ENCODE assay signal across 1 cellular context in the genomic region with DNA sequence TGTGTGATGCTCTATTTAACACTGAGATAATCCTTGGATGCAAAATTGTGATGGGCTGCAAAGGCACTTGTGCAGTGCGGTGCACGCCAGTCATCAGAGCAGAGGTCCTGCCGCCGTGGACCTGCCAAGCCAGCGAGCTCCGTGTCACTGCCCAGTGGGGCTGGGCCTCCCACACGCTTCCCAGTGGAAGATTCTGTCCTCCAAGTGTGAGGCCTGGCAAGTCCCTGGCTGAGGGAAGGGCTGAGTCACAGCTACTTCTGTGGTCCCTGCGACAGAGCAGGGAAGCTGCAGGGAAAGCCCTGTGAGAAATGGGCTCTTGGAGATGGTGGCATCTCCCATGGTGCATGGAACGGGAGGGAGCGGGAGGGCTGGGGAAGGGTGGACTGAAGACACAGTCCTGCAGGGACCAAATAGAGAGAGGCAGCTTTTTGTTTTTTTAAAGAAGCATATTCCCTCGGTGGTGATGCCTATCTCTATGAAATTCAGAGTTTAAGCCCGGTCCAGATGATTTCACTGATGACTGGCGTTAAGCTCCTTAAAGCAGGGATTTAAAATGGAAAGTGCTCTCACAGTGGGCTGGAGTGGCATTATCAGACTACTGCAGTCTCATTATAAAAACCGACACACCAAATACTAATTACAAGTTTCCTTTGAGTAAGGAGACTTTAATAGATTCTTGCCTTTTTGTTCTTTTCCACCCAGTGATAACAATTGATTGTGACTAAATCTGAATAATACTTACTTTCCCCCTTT.
TF ChIP-seq lines count a peak whose summit lies in the region.

No MANE protein-coding gene starts in this region.

TF ChIP-seq in GM23338, 12 proteins besides CTCF, POLR2A, EP300 and RAD21 (continued from another document):
- TF ChIP-seq, protein P1, sequence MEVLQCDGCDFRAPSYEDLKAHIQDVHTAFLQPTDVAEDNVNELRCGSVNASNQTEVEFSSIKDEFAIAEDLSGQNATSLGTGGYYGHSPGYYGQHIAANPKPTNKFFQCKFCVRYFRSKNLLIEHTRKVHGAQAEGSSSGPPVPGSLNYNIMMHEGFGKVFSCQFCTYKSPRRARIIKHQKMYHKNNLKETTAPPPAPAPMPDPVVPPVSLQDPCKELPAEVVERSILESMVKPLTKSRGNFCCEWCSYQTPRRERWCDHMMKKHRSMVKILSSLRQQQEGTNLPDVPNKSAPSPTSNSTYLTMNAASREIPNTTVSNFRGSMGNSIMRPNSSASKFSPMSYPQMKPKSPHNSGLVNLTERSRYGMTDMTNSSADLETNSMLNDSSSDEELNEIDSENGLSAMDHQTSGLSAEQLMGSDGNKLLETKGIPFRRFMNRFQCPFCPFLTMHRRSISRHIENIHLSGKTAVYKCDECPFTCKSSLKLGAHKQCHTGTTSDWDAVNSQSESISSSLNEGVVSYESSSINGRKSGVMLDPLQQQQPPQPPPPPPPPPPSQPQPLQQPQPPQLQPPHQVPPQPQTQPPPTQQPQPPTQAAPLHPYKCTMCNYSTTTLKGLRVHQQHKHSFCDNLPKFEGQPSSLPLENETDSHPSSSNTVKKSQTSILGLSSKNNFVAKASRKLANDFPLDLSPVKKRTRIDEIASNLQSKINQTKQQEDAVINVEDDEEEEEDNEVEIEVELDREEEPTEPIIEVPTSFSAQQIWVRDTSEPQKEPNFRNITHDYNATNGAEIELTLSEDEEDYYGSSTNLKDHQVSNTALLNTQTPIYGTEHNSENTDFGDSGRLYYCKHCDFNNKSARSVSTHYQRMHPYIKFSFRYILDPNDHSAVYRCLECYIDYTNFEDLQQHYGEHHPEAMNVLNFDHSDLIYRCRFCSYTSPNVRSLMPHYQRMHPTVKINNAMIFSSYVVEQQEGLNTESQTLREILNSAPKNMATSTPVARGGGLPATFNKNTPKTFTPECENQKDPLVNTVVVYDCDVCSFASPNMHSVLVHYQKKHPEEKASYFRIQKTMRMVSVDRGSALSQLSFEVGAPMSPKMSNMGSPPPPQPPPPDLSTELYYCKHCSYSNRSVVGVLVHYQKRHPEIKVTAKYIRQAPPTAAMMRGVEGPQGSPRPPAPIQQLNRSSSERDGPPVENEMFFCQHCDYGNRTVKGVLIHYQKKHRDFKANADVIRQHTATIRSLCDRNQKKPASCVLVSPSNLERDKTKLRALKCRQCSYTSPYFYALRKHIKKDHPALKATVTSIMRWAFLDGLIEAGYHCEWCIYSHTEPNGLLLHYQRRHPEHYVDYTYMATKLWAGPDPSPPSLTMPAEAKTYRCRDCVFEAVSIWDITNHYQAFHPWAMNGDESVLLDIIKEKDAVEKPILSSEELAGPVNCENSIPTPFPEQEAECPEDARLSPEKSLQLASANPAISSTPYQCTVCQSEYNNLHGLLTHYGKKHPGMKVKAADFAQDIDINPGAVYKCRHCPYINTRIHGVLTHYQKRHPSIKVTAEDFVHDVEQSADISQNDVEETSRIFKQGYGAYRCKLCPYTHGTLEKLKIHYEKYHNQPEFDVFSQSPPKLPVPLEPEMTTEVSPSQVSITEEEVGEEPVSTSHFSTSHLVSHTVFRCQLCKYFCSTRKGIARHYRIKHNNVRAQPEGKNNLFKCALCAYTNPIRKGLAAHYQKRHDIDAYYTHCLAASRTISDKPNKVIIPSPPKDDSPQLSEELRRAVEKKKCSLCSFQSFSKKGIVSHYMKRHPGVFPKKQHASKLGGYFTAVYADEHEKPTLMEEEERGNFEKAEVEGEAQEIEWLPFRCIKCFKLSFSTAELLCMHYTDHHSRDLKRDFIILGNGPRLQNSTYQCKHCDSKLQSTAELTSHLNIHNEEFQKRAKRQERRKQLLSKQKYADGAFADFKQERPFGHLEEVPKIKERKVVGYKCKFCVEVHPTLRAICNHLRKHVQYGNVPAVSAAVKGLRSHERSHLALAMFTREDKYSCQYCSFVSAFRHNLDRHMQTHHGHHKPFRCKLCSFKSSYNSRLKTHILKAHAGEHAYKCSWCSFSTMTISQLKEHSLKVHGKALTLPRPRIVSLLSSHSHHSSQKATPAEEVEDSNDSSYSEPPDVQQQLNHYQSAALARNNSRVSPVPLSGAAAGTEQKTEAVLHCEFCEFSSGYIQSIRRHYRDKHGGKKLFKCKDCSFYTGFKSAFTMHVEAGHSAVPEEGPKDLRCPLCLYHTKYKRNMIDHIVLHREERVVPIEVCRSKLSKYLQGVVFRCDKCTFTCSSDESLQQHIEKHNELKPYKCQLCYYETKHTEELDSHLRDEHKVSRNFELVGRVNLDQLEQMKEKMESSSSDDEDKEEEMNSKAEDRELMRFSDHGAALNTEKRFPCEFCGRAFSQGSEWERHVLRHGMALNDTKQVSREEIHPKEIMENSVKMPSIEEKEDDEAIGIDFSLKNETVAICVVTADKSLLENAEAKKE (CRISPR knock-in tag; IDR thresholded peaks at IDR 0.05), result no peak
